Comparison of ENCODE assay signal across 12 cellular contexts in the genomic region with DNA sequence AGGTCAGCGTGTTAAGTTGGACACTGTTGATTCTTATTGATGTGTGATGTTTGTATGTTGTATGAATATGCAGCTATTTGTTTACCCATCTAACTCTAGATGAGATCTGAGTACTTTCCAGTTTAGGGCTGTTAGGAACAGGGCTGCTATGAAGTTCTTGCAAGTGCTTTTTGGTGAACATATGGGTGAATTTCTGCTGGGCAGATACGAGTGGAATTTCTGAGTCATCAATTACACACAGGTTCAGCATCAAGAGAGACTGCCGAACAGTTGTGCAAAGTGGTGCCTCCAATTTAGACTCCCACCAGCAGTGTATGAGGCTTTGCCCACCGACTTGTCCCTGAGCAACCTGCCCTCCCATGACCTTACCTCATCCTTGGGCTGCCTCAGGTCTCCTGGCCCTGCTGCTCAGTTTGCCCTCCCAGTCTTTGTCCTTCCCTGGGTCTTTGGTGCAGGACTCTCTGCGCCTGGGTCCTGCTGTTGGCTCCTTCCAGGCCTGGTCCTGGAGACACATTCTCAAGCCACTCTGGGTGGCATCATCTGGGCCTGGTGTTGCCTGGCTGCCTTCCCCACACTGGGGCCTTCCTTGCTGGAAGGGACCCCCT.
DNase-seq lines count a peak whose midpoint lies in the region; ATAC-seq and TF ChIP-seq lines count a peak whose summit lies in the region.
"Had no signal": no experiment of that assay in that cellular context is flagged by ENCODE, and none has a peak within 500 bp of the region (broad histone marks: within the 10 kb centered on the region; RNA-seq: fewer than 3 reads in every experiment).

No MANE protein-coding gene starts in this region.

- no peaks in the 10 kb centered on the region for H3K9me3 ChIP-seq in gastroesophageal sphincter
- H3K9me3 ChIP-seq in PC-9 (ENCODE audit: insufficient read depth, low read depth), result no peaks in the 10 kb centered on the region

- no peak for TF ChIP-seq EP300 in gastroesophageal sphincter (IDR thresholded peaks at IDR 0.05)

- H3K36me3 ChIP-seq in gastroesophageal sphincter, result no peaks in the 10 kb centered on the region
- no peaks in the 10 kb centered on the region for H3K36me3 ChIP-seq in PC-9 (ENCODE audit: low read depth)

- TF ChIP-seq POLR2A in gastroesophageal sphincter (IDR thresholded peaks at IDR 0.05), result no peak

- intact Hi-C loops in PC-9 (cut with micrococcal nuclease; ENCODE audit: unreplicated experiment), result loop anchor here (10.0 kb wide), 2 partner anchors 105 to 345 kb away; a partner anchor contains a TSS

- POLR2A ChIA-PET in PC-9 (lab: Charles Lee; ENCODE audit: unreplicated experiment), result no interaction called here

- H3K4me2 ChIP-seq in PC-9, result no peak overlapping the region

- H3K79me2 ChIP-seq in PC-9 (ENCODE audit: low read depth), result no peaks in the 10 kb centered on the region

- WGBS in gastroesophageal sphincter (ENCODE audit: low coverage in 1 of 2), 2 donors, result 40 to 73% methylated on average over 3 of the region's 5 CpGs

- no peaks in the 10 kb centered on the region for H3F3A ChIP-seq in PC-9 (ENCODE audit: insufficient read depth, low read depth)

- DNase-seq in AG09309 (ENCODE audit: low read depth) (peak; percentile 78), HT1080 (ENCODE audit: low read depth) (peak; percentile 84), astrocyte of the spinal cord (ENCODE audit: low read depth, low spot score) (peak; percentile 82), kidney glomerular epithelial cell (lab: John Stamatoyannopoulos, UW) (peak; percentile 44), PC-9 (no peak), Kasumi-1 (lab: John Stamatoyannopoulos, UW) (no peak)
- DNase-seq in activated effector memory CD4-positive, alpha-beta T cell treated with anti-CD3 and anti-CD28 coated beads, Interleukin-2, amount 50 U/mL, for 16 hours, result no peak
- DNase-seq: immature natural killer cell; retina; stimulated activated CD4-positive, alpha-beta T cell treated with anti-CD3 and anti-CD28 coated beads, Interleukin-4, amount 100 ng/mL, for 4 hours; stimulated activated naive CD4-positive, alpha-beta T cell treated with Interleukin-2 at 50 U/mL for 16 hours had no signal

- H2AFZ ChIP-seq in PC-9, result no peak overlapping the region

- in situ Hi-C loops in astrocyte of the spinal cord (cut with HindIII; ENCODE audit: low sequenced_read_pairs), result no loop called here

- CTCF ChIA-PET in PC-9 (lab: Charles Lee), result no interaction called here

- H3K27ac ChIP-seq in gastroesophageal sphincter (no peak overlapping the region), PC-9 (no peak overlapping the region)

- H3K9me2 ChIP-seq in PC-9 (ENCODE audit: insufficient read depth), result no peaks in the 10 kb centered on the region

- H3K4me1 ChIP-seq in gastroesophageal sphincter (no peaks in the 10 kb centered on the region), PC-9 (replicated peaks; ENCODE audit: insufficient read depth) (no peaks in the 10 kb centered on the region)

- H3K4me3 ChIP-seq in AG09309 (ENCODE audit: control insufficient read depth, low read depth, low read length), result no peak overlapping the region
- H3K4me3 ChIP-seq in astrocyte of the spinal cord (ENCODE audit: low read depth, low read length), result no peak overlapping the region
- no peak overlapping the region for H3K4me3 ChIP-seq in gastroesophageal sphincter
- H3K4me3 ChIP-seq in PC-9, result no peak overlapping the region

- H3K27me3 ChIP-seq in gastroesophageal sphincter (peaks cover 52% of the 10 kb centered on the region), PC-9 (ENCODE audit: insufficient read depth, low read depth) (no peaks in the 10 kb centered on the region)

- BruUV-seq in PC-9 (replicated peaks; lab: Mats Ljungman, UMichigan), result no TSS peak

- no peaks in the 10 kb centered on the region for H4K20me1 ChIP-seq in PC-9 (ENCODE audit: insufficient read depth)

- ATAC-seq in gastroesophageal sphincter, result no peak

- TF ChIP-seq CTCF in AG09309 (IDR thresholded peaks at IDR 0.05; ENCODE audit: control insufficient read depth, insufficient read depth, low read depth, low read length, missing control alignments) (no peak), astrocyte of the spinal cord (IDR thresholded peaks at IDR 0.05; ENCODE audit: low read depth, low read length) (no peak), gastroesophageal sphincter (IDR thresholded peaks at IDR 0.05) (no peak), PC-9 (conservative IDR thresholded peaks at IDR 0.05) (no peak)

Comparison
In these comparisons a context has a peak if more than half of its experiments do, and no peak if none do; other contexts are left out.
1. DNase-seq: peak in AG09309 (single experiment), HT1080 (single experiment), astrocyte of the spinal cord (single experiment) and kidney glomerular epithelial cell (single experiment); none in activated effector memory CD4-positive, alpha-beta T cell treated with anti-CD3 and anti-CD28 coated beads, Interleukin-2, amount 50 U/mL, for 16 hours (single experiment), PC-9 (0 of 2) and Kasumi-1 (0 of 2).